Comparison of ENCODE assay signal across 21 cellular contexts in the genomic region with DNA sequence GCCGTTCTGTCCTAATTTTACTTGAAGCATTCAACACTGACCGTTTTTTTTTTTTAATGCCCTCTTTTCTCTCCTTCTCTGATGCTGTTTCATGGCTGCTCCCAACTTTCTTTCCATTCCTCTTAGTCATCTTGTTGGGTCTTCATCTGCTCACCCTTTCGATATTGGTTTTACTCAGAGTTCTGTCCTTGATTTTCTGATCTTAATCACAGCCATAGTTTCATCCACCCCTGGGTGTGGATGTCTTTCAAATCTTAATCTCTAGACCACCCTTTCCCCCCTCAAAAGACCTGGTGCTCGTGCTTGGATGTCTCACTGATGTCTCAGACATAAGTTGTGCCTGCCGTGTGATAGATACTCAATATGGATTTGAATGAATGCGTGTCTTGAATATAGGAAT.
"Had no signal": no experiment of that assay in that cellular context is flagged by ENCODE, and none has a peak within 500 bp of the region (broad histone marks: within the 10 kb centered on the region; RNA-seq: fewer than 3 reads in every experiment).

No MANE protein-coding gene starts in this region.

- H3K27ac Mint-ChIP-seq: mesothelial cell of epicardium, neural progenitor cell, type B pancreatic cell had no signal

- H3K4me3 ChIP-seq: left ventricle myocardium inferior, lower lobe of right lung, neural progenitor cell, psoas muscle, spleen, suprapubic skin, thyroid gland had no signal

- H3K9me3 ChIP-seq: left ventricle myocardium inferior, lower lobe of right lung, psoas muscle, spleen, suprapubic skin, thyroid gland had no signal

- H3K9me3 Mint-ChIP-seq: immature natural killer cell, memory B cell, mesothelial cell of epicardium, natural killer cell, neural progenitor cell, type B pancreatic cell had no signal

- H3K27me3 ChIP-seq: foreskin keratinocyte, neural progenitor cell, spleen, suprapubic skin, thyroid gland had no signal

- H3K27me3 Mint-ChIP-seq: memory B cell, type B pancreatic cell had no signal

- H3K4me1 Mint-ChIP-seq: mesothelial cell of epicardium had no signal

- DNase-seq: dermis blood vessel endothelial cell; erythroblast; foreskin keratinocyte; immature natural killer cell; left cardiac atrium; left ventricle myocardium inferior; lower lobe of right lung; natural killer cell; nucleus accumbens; psoas muscle; spleen; stimulated activated CD4-positive, alpha-beta T cell treated with anti-CD3 and anti-CD28 coated beads, Interleukin-15, amount 100 ng/mL, for 24 hours; stimulated activated CD4-positive, alpha-beta T cell treated with anti-CD3 and anti-CD28 coated beads, Interleukin-1b, Interleukin-23, amount 100 ng/mL, for 48 hours; stimulated activated CD4-positive, alpha-beta T cell treated with anti-CD3 and anti-CD28 coated beads, Interleukin-4, amount 100 ng/mL, for 24 hours; stimulated activated naive CD4-positive, alpha-beta T cell; thyroid gland had no signal

- H3K4me3 Mint-ChIP-seq: memory B cell, mesothelial cell of epicardium, natural killer cell, neural progenitor cell, type B pancreatic cell had no signal
